Comparison of ENCODE assay signal across 1 cellular context in the genomic region with DNA sequence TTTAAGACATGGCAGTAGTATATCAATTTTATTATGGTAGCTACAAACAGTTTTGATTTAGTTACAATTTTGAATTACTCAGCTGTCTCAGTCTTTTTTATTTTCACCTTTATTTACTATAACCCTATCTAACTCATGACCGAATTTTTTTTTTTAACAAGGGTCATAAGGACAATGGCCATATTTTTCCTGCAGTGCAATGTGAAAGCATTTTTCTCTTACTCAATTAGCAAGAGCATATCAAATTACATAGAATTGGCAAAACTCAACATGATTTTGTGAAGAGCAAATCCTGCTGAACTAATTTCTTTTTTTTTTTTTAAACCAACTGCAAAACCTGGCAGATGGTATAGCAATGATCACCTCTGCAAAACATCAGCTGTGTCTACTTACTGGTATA.
TF ChIP-seq lines count a peak whose summit lies in the region.

No MANE protein-coding gene starts in this region.

TF ChIP-seq in HepG2, 621 proteins besides CTCF, POLR2A, EP300 and RAD21 (continued from another document):
- TF ChIP-seq, protein P1, sequence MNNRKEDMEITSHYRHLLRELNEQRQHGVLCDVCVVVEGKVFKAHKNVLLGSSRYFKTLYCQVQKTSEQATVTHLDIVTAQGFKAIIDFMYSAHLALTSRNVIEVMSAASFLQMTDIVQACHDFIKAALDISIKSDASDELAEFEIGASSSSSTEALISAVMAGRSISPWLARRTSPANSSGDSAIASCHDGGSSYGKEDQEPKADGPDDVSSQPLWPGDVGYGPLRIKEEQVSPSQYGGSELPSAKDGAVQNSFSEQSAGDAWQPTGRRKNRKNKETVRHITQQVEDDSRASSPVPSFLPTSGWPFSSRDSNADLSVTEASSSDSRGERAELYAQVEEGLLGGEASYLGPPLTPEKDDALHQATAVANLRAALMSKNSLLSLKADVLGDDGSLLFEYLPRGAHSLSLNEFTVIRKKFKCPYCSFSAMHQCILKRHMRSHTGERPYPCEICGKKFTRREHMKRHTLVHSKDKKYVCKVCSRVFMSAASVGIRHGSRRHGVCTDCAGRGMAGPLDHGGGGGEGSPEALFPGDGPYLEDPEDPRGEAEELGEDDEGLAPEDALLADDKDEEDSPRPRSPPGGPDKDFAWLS (CRISPR knock-in tag; IDR thresholded peaks at IDR 0.05; ENCODE audit: borderline replicate concordance) = no peak
- TF ChIP-seq DPF2 (CRISPR knock-in tag; IDR thresholded peaks at IDR 0.05; ENCODE audit: borderline replicate concordance, low read depth) (no peak), HMG20A (CRISPR knock-in tag; IDR thresholded peaks at IDR 0.05; ENCODE audit: borderline replicate concordance) (no peak), ZNF703 (CRISPR knock-in tag; IDR thresholded peaks at IDR 0.05; ENCODE audit: borderline replicate concordance) (no peak)
- TF ChIP-seq, protein P2, sequence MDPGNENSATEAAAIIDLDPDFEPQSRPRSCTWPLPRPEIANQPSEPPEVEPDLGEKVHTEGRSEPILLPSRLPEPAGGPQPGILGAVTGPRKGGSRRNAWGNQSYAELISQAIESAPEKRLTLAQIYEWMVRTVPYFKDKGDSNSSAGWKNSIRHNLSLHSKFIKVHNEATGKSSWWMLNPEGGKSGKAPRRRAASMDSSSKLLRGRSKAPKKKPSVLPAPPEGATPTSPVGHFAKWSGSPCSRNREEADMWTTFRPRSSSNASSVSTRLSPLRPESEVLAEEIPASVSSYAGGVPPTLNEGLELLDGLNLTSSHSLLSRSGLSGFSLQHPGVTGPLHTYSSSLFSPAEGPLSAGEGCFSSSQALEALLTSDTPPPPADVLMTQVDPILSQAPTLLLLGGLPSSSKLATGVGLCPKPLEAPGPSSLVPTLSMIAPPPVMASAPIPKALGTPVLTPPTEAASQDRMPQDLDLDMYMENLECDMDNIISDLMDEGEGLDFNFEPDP (CRISPR knock-in tag; conservative IDR thresholded peaks at IDR 0.05) = no peak
- TF ChIP-seq, protein P3, sequence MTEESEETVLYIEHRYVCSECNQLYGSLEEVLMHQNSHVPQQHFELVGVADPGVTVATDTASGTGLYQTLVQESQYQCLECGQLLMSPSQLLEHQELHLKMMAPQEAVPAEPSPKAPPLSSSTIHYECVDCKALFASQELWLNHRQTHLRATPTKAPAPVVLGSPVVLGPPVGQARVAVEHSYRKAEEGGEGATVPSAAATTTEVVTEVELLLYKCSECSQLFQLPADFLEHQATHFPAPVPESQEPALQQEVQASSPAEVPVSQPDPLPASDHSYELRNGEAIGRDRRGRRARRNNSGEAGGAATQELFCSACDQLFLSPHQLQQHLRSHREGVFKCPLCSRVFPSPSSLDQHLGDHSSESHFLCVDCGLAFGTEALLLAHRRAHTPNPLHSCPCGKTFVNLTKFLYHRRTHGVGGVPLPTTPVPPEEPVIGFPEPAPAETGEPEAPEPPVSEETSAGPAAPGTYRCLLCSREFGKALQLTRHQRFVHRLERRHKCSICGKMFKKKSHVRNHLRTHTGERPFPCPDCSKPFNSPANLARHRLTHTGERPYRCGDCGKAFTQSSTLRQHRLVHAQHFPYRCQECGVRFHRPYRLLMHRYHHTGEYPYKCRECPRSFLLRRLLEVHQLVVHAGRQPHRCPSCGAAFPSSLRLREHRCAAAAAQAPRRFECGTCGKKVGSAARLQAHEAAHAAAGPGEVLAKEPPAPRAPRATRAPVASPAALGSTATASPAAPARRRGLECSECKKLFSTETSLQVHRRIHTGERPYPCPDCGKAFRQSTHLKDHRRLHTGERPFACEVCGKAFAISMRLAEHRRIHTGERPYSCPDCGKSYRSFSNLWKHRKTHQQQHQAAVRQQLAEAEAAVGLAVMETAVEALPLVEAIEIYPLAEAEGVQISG (CRISPR knock-in tag; IDR thresholded peaks at IDR 0.05) = no peak
- TF ChIP-seq, protein P4, sequence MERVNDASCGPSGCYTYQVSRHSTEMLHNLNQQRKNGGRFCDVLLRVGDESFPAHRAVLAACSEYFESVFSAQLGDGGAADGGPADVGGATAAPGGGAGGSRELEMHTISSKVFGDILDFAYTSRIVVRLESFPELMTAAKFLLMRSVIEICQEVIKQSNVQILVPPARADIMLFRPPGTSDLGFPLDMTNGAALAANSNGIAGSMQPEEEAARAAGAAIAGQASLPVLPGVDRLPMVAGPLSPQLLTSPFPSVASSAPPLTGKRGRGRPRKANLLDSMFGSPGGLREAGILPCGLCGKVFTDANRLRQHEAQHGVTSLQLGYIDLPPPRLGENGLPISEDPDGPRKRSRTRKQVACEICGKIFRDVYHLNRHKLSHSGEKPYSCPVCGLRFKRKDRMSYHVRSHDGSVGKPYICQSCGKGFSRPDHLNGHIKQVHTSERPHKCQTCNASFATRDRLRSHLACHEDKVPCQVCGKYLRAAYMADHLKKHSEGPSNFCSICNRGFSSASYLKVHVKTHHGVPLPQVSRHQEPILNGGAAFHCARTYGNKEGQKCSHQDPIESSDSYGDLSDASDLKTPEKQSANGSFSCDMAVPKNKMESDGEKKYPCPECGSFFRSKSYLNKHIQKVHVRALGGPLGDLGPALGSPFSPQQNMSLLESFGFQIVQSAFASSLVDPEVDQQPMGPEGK (CRISPR knock-in tag; IDR thresholded peaks at IDR 0.05) = no peak
TF ChIP-seq in HepG2: peak in this region for 0.
